In the genomic region with DNA sequence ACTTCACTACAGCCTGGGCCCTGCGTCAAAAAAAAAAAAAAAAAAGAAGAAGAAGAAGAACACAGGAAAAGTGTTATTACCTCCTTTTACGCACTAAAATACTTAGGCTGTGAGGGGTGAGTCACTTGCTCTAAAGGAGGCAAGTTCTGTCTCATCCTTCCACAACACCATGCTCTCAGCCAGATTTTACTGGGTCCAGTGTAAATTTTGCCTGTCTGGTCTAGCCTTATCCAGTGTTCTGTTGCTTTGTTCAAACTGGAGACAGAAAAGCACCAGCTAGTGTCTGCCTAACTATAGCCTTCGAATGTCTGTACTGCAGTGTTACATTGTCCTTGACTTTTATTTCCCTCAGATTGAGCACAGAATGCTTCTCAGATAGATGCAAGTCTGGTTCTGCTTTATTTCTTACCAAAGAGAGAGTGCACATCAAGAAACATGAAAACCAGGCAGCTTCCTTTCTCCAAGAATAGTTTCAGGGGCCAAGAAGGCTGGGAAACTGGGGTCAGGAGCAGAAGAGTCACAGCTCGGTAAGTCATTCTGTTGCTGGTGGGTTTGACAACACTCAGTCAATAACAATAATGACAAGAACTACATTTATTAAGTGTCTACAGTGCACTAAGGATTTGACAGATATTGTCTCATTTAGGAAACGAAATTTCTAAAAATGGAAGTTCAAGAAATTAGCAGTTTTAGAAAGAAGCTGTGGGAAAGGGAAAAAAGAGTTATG, we compare ENCODE assay signal across 1 cellular context.
TF ChIP-seq lines count a peak whose summit lies in the region.

No MANE protein-coding gene starts in this region.

TF ChIP-seq in GM12878, 131 proteins besides CTCF, POLR2A, EP300 and RAD21:
- TF ChIP-seq MEF2B (IDR thresholded peaks at IDR 0.05; ENCODE audit: partially characterized antibody, poor library complexity, severe bottlenecking) (no peak), ZBED1 (IDR thresholded peaks at IDR 0.05; ENCODE audit: borderline replicate concordance) (0 out of 2 replicates have a peak, but pooled peaks have one; percentile 21), EED (IDR thresholded peaks at IDR 0.05; ENCODE audit: low read depth) (no peak), SMC3 (IDR thresholded peaks at IDR 0.05; ENCODE audit: borderline replicate concordance, low read length) (no peak), SIX5 (IDR thresholded peaks at IDR 0.05; ENCODE audit: low read depth, low read length, severe bottlenecking) (no peak), ZNF217 (IDR thresholded peaks at IDR 0.05) (no peak), ZNF384 (IDR thresholded peaks at IDR 0.05; ENCODE audit: borderline replicate concordance, low read depth, low read length) (peak; percentile 34; the same call in 1 of the 2 replicates), ZZZ3 (IDR thresholded peaks at IDR 0.05; ENCODE audit: control insufficient read depth, insufficient read length, low read depth) (no peak), MYC (IDR thresholded peaks at IDR 0.05; ENCODE audit: insufficient read depth, insufficient read length, insufficient replicate concordance, low read length, severe bottlenecking) (no peak), MTA3 (IDR thresholded peaks at IDR 0.05; ENCODE audit: borderline replicate concordance, low read length) (0 out of 2 replicates have a peak, but pooled peaks have one; percentile 26), BACH1 (IDR thresholded peaks at IDR 0.05; ENCODE audit: borderline replicate concordance) (no peak)
- TF ChIP-seq, protein P1, sequence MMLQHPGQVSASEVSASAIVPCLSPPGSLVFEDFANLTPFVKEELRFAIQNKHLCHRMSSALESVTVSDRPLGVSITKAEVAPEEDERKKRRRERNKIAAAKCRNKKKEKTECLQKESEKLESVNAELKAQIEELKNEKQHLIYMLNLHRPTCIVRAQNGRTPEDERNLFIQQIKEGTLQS (IDR thresholded peaks at IDR 0.05; ENCODE audit: borderline replicate concordance, extremely low read depth, low read depth, low read length): no peak
- TF ChIP-seq, protein P2, sequence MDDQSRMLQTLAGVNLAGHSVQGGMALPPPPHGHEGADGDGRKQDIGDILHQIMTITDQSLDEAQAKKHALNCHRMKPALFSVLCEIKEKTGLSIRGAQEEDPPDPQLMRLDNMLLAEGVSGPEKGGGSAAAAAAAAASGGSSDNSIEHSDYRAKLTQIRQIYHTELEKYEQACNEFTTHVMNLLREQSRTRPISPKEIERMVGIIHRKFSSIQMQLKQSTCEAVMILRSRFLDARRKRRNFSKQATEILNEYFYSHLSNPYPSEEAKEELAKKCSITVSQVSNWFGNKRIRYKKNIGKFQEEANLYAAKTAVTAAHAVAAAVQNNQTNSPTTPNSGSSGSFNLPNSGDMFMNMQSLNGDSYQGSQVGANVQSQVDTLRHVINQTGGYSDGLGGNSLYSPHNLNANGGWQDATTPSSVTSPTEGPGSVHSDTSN (IDR thresholded peaks at IDR 0.05; ENCODE audit: insufficient replicate concordance, low read depth, low read length): no peak
- TF ChIP-seq, protein P3, sequence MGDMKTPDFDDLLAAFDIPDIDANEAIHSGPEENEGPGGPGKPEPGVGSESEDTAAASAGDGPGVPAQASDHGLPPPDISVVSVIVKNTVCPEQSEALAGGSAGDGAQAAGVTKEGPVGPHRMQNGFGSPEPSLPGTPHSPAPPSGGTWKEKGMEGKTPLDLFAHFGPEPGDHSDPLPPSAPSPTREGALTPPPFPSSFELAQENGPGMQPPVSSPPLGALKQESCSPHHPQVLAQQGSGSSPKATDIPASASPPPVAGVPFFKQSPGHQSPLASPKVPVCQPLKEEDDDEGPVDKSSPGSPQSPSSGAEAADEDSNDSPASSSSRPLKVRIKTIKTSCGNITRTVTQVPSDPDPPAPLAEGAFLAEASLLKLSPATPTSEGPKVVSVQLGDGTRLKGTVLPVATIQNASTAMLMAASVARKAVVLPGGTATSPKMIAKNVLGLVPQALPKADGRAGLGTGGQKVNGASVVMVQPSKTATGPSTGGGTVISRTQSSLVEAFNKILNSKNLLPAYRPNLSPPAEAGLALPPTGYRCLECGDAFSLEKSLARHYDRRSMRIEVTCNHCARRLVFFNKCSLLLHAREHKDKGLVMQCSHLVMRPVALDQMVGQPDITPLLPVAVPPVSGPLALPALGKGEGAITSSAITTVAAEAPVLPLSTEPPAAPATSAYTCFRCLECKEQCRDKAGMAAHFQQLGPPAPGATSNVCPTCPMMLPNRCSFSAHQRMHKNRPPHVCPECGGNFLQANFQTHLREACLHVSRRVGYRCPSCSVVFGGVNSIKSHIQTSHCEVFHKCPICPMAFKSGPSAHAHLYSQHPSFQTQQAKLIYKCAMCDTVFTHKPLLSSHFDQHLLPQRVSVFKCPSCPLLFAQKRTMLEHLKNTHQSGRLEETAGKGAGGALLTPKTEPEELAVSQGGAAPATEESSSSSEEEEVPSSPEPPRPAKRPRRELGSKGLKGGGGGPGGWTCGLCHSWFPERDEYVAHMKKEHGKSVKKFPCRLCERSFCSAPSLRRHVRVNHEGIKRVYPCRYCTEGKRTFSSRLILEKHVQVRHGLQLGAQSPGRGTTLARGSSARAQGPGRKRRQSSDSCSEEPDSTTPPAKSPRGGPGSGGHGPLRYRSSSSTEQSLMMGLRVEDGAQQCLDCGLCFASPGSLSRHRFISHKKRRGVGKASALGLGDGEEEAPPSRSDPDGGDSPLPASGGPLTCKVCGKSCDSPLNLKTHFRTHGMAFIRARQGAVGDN (IDR thresholded peaks at IDR 0.05): no peak
- TF ChIP-seq, protein P4, sequence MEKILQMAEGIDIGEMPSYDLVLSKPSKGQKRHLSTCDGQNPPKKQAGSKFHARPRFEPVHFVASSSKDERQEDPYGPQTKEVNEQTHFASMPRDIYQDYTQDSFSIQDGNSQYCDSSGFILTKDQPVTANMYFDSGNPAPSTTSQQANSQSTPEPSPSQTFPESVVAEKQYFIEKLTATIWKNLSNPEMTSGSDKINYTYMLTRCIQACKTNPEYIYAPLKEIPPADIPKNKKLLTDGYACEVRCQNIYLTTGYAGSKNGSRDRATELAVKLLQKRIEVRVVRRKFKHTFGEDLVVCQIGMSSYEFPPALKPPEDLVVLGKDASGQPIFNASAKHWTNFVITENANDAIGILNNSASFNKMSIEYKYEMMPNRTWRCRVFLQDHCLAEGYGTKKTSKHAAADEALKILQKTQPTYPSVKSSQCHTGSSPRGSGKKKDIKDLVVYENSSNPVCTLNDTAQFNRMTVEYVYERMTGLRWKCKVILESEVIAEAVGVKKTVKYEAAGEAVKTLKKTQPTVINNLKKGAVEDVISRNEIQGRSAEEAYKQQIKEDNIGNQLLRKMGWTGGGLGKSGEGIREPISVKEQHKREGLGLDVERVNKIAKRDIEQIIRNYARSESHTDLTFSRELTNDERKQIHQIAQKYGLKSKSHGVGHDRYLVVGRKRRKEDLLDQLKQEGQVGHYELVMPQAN (conservative IDR thresholded peaks at IDR 0.05): no peak
TF ChIP-seq in GM12878: peak in this region for 3.
